Comparison of ENCODE assay signal across 1 cellular context in the genomic region with DNA sequence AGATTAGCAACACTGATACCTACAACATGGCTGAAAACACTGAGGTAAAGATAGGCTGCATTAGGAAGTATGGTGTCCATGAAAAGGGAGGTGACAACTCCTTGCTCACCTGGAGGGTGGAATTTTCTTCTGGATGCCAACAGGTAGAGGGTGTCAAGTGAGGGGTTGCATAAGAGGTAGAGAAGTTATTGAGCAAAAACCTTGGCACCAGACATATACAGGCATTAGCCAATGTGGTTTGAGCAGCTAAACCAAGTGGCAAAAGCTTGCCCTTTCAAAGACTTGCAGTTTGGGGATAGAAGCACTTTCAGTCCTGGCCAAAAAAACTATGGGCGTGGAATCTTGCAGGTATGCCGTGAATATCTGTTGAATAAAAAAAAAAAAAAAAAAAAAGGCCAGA.
TF ChIP-seq lines count a peak whose summit lies in the region.

No MANE protein-coding gene starts in this region.

TF ChIP-seq in IMR-90, 13 proteins besides CTCF, POLR2A, EP300 and RAD21:
- no peak for TF ChIP-seq RCOR1 (IDR thresholded peaks at IDR 0.05; ENCODE audit: insufficient replicate concordance, low read length)
